ENCODE assay signal across 20 cellular contexts in the genomic region with DNA sequence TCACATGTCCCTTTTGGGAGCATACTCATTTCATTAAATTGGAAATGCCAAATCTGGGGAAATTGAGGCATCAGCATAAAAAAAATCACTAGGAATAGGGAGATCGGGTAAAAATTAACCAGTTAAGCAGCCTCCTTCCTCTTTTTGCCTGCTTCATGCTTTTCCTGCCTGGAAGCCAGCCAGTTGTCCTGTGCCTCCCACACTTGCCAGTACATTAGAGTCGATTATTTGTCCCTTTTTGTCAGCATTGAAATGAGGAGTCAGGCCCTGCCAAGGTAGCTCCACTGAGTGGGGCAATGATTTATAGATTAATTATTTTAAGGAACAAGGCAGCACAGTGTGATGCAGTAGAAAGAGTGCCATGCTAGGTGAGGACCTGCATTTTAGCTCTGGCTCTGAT. TPM values are rescaled to one million over a fixed set of nuclear protein-coding genes. Genes with fewer than 3 reads are reported as not detected.
"Had no signal": no experiment of that assay in that cellular context is flagged by ENCODE, and none has a peak within 500 bp of the region (broad histone marks: within the 10 kb centered on the region; RNA-seq: fewer than 3 reads in every experiment).

No MANE protein-coding gene starts in this region.

- DNase-seq: activated naive CD4-positive, alpha-beta T cell; activated naive CD8-positive, alpha-beta T cell treated with anti-CD3 and anti-CD28 coated beads for 36 hours; activated T-cell treated with anti-CD3 and anti-CD28 coated beads, Interleukin-2, amount 50 U/mL, for 1 hour; central memory CD4-positive, alpha-beta T cell; effector memory CD4-positive, alpha-beta T cell; foreskin melanocyte; kidney; lower lobe of right lung; naive thymus-derived CD4-positive, alpha-beta T cell; retina; stimulated activated CD4-positive, alpha-beta T cell treated with anti-CD3 and anti-CD28 coated beads, Interleukin-2, amount 100 ng/mL, for 48 hours; stimulated activated CD8-positive, alpha-beta memory T cell treated with anti-CD3 and anti-CD28 coated beads, Interleukin-4, amount 100 ng/mL, for 48 hours; stimulated activated naive B cell treated with anti-CD40 and anti-IgM and Interleukin-4, amounts not matched to agents 10 μg/mL and 1 μg/mL and 100 μg/mL, for 72 hours; trophoblast cell had no signal

- H3K9me3 ChIP-seq: lower lobe of right lung had no signal

- H2AFZ ChIP-seq: neural progenitor cell had no signal

- H3K4me2 ChIP-seq: neural progenitor cell had no signal

- H3K4me1 ChIP-seq: lower lobe of right lung, neural progenitor cell had no signal

- H3K27ac ChIP-seq: lower lobe of right lung, neural progenitor cell had no signal

- H3K27me3 ChIP-seq: neural progenitor cell had no signal

- ATAC-seq: activated T-helper 17 cell treated with anti-CD3 and anti-CD28 coated beads, Interleukin-2, amount 50 U/mL, for 72 hours; left lobe of liver; lower lobe of right lung; naive thymus-derived CD4-positive, alpha-beta T cell; stimulated activated naive B cell treated with anti-CD40 and anti-IgM and Interleukin-4, amounts not matched to agents 10 μg/mL and 1 μg/mL and 100 μg/mL, for 72 hours; WTC11 had no signal

- H3K36me3 ChIP-seq: lower lobe of right lung, neural progenitor cell had no signal

- H3K4me3 ChIP-seq: lower lobe of right lung, neural progenitor cell had no signal

- H3K9ac ChIP-seq: neural progenitor cell had no signal

RNA-seq across cellular contexts. Expression of a gene that starts 55.3 kb away (rescaled TPM):
- total RNA-seq: astrocyte, dermis microvascular lymphatic vessel endothelial cell had no signal
